ENCODE assay signal across 8 cellular contexts in the genomic region with DNA sequence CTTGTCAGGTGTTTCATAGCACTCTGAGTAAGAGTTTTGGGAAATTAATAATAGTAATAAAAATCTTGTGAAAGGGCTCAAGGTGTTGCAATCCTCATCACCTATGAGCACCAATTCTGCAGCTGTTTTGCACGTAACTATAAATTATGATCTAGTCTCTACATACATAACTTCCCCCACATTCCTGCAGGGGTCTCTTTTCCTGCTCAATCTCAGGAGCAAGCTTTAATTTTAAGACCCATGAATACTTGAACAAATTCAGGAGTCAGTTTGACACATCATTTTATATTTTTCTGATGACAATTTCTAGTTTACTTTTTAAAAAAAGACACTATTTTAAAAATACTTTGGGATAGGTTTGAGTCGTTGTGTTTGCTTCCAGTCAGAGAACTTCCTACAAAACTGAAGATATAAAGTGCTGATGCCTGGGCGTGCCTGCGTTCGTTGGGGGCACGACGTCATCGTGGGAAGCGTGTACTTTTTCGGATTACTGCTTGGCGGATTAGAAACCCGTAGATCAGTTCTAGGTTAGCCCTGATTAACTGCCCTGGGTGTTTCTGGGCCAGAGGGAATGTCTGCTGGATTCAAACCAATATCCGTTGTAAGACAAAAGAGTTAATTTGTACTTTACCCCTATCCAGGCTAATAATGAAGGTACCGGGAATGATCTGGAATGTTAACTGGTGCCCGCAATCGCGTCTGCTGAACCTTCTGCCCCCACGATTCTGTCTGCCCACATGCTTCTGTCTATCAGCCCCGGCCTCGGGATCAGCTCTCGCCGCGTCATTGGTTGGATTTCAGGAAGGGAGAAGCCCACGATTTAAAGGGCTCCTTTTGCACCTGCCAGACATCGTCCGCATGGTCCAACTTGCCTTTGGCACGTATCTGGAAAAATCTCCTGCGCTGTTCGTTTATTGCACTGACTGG. TPM values are rescaled to one million over a fixed set of nuclear protein-coding genes. Genes with fewer than 3 reads are reported as not detected.
DNase-seq lines count a peak whose midpoint lies in the region; ATAC-seq and TF ChIP-seq lines count a peak whose summit lies in the region.

No MANE protein-coding gene starts in this region.

- POLR2A ChIA-PET in PC-3 (lab: Charles Lee; ENCODE audit: unreplicated experiment): interaction anchor here (0.6 kb wide), 1 partner anchor 670 kb away, joined by 5 read pairs; no protein-coding TSS in a partner anchor

- H3K9me3 ChIP-seq in PC-3 (ENCODE audit: low read length) (no peaks in the 10 kb centered on the region), aorta (ENCODE audit: control insufficient read depth, low read length) (peaks cover 2% of the 10 kb centered on the region)

- H3K27me3 Mint-ChIP-seq in osteocyte (ENCODE audit: unreplicated experiment): peaks cover 2% of the 10 kb centered on the region

- peak overlapping the region; percentile 99 for H3K4me2 ChIP-seq in PC-3 (ENCODE audit: low read length)

- TF ChIP-seq CTCF in GM12864 (IDR thresholded peaks at IDR 0.05; ENCODE audit: low read depth, low read length, missing control alignments): no peak
- TF ChIP-seq CTCF in PC-3 (conservative IDR thresholded peaks at IDR 0.05; ENCODE audit: low read depth, low read length): peak; percentile 70
- TF ChIP-seq CTCF in osteocyte (IDR thresholded peaks at IDR 0.05): peak; percentile 72

- BruUV-seq in PC-3 (replicated peaks; lab: Mats Ljungman, UMichigan): TSS peak; percentile 53

- no peaks in the 10 kb centered on the region for H3K36me3 Mint-ChIP-seq in osteocyte (ENCODE audit: unreplicated experiment)

- H3K9ac ChIP-seq in PC-3 (ENCODE audit: low read length): peak overlapping the region; percentile 60

- H3K4me3 ChIP-seq in GM12864 (ENCODE audit: low read depth, low read length): peak overlapping the region; percentile 56
- H3K4me3 ChIP-seq in PC-3 (ENCODE audit: low read length): peak overlapping the region; percentile 76
- H3K4me3 ChIP-seq in aorta (ENCODE audit: low read length in 2 of 2): peak overlapping the region; percentile 33 to 74

- ATAC-seq in PC-3: peak; percentile 15
- peak; percentile 1 for ATAC-seq in aorta (ENCODE audit: low FRiP score)
- ATAC-seq in GM18519 (IDR thresholded peaks at IDR 0.05; ENCODE audit: low FRiP score, unreplicated experiment): no peak

- WGBS in aorta, 2 donors: 1% methylated on average over 29 of the region's 29 CpGs

- H3K9me3 Mint-ChIP-seq in osteocyte (ENCODE audit: unreplicated experiment): no peaks in the 10 kb centered on the region

- peak overlapping the region; percentile 98 for H3K4me3 Mint-ChIP-seq in osteocyte (ENCODE audit: unreplicated experiment)

- H3K4me1 ChIP-seq in PC-3 (ENCODE audit: insufficient read depth, low read length) (peaks cover 13% of the 10 kb centered on the region), aorta (ENCODE audit: control insufficient read depth in 1 of 2, insufficient read depth in 2 of 2, low read length in 2 of 2) (no peaks in the 10 kb centered on the region)

- TF ChIP-seq EP300 in Ishikawa (IDR thresholded peaks at IDR 0.05; ENCODE audit: borderline replicate concordance): no peak

- H3K27ac Mint-ChIP-seq in osteocyte (ENCODE audit: unreplicated experiment): peak overlapping the region; percentile 79

- H3K36me3 ChIP-seq in PC-3 (ENCODE audit: low read depth, low read length) (peaks cover 2% of the 10 kb centered on the region; the same call in 1 of the 2 replicates), aorta (ENCODE audit: control insufficient read depth in 1 of 2, insufficient read depth in 2 of 2, low read length in 1 of 2) (no peaks in the 10 kb centered on the region)

- H3K9me2 ChIP-seq in PC-3 (replicated peaks; ENCODE audit: low read length): no peaks in the 10 kb centered on the region

- peaks cover 8% of the 10 kb centered on the region; the same call in 1 of the 2 replicates for H3K27me3 ChIP-seq in PC-3 (ENCODE audit: low read length)
- no peaks in the 10 kb centered on the region for H3K27me3 ChIP-seq in aorta (ENCODE audit: control insufficient read depth in 1 of 2, insufficient read depth in 2 of 2, low read length in 1 of 2)

- peaks cover 16% of the 10 kb centered on the region for H3K4me1 Mint-ChIP-seq in osteocyte (ENCODE audit: unreplicated experiment)

- H3F3A ChIP-seq in PC-3 (ENCODE audit: low read length, unreplicated experiment): no peaks in the 10 kb centered on the region

- H4K20me1 ChIP-seq in PC-3 (ENCODE audit: low read length): peaks cover 9% of the 10 kb centered on the region

- 0 out of 2 replicates have a peak, but pooled peaks have one; percentile 18 for TF ChIP-seq RAD21 in Ishikawa (IDR thresholded peaks at IDR 0.05; ENCODE audit: low read depth)

- intact Hi-C loops in PC-3 (cut with micrococcal nuclease): loop anchor here (2.0 to 10.0 kb wide), 5 partner anchors 54 to 308 kb away; a partner anchor contains a TSS
- intact Hi-C loops in aorta (cut with DNase I): loop anchor here (2.0 to 5.0 kb wide), 6 partner anchors 37 to 128 kb away; no protein-coding TSS in a partner anchor

- peaks cover 33% of the 10 kb centered on the region for H3K79me2 ChIP-seq in PC-3 (ENCODE audit: low read length)

- CTCF ChIA-PET in PC-3 (lab: Charles Lee): no interaction called here

- H3K27ac ChIP-seq in PC-3 (ENCODE audit: low read length): peak overlapping the region; percentile 26
- H3K27ac ChIP-seq in aorta (ENCODE audit: low read depth in 1 of 2, low read length in 2 of 2): peak overlapping the region; percentile 4 to 47

- peak overlapping the region; percentile 91 for H2AFZ ChIP-seq in PC-3 (ENCODE audit: low read length)

- DNase-seq in GM12864 (ENCODE audit: low read depth) (no peak), PC-3 (peak; percentile 47), glomerular visceral epithelial cell (ENCODE audit: extremely low spot score) (peak; percentile 39), osteocyte (ENCODE audit: extremely low spot score, unreplicated experiment) (no peak), aorta (peak; percentile 57 to 82)
- DNase-seq in activated effector memory CD4-positive, alpha-beta T cell treated with Interleukin-2 at 50 U/mL for 16 hours: peak; percentile 9

TF ChIP-seq in Ishikawa, 13 proteins besides CTCF, POLR2A, EP300 and RAD21:
- TF ChIP-seq, protein P1, sequence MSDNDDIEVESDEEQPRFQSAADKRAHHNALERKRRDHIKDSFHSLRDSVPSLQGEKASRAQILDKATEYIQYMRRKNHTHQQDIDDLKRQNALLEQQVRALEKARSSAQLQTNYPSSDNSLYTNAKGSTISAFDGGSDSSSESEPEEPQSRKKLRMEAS (IDR thresholded peaks at IDR 0.05): peak; percentile 89
- no peak for TF ChIP-seq YY1 (IDR thresholded peaks at IDR 0.05; ENCODE audit: low read depth)
- 0 out of 2 replicates have a peak, but pooled peaks have one; percentile 15 for TF ChIP-seq TEAD4 (IDR thresholded peaks at IDR 0.05)
- TF ChIP-seq FOXM1 (IDR thresholded peaks at IDR 0.05; ENCODE audit: borderline replicate concordance, low read depth): no peak
- no peak for TF ChIP-seq TAF1 (IDR thresholded peaks at IDR 0.05; ENCODE audit: low read depth)
- no peak for TF ChIP-seq ZBTB7A (IDR thresholded peaks at IDR 0.05; ENCODE audit: low read depth)

RNA-seq across cellular contexts. Expression of a gene that starts 0.9 kb away (rescaled TPM):
- total RNA-seq in PC-3 (2014; rRNA removed) (8.8 and 10.8 TPM in 2 replicates), osteocyte (12.0 and 12.1 TPM in 2 replicates), aorta (10 to 100 TPM; 12.7 to 15.5 TPM)
- polyA plus RNA-seq in aorta: 1 to 10 TPM; 3.3 to 7.6 TPM

Comparison
In these comparisons a context has a peak if more than half of its experiments do, and no peak if none do; other contexts are left out.
1. DNase-seq: peak in PC-3 (single experiment), activated effector memory CD4-positive, alpha-beta T cell treated with Interleukin-2 at 50 U/mL for 16 hours (single experiment), glomerular visceral epithelial cell (single experiment) and aorta (2 of 2); none in GM12864 (single experiment) and osteocyte (single experiment).
2. Peak in every context shown above with its lines, with median percentiles within 50 percentile points of each other: H3K4me3 ChIP-seq.